In the genomic region with DNA sequence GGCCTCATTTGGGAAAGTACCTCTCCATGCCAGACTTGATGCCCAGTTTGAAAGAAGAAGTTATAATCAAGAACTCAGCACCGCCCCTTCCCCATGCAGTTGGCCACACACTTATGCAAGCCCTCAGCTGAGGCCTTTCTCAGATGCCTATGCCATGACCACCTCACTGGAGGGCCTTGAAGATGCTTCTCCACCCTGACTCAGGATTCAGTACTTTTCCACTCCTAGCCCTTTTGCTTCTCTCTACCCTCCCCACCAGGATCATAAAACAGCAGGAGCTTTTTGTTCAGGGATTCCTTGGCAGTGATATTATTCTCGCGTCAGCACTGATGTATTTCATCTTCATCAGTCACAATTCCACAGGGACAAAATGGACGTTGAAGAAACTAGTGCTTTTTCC, we compare ENCODE assay signal across 15 cellular contexts.
DNase-seq lines count a peak whose midpoint lies in the region; ATAC-seq, FAIRE-seq and TF ChIP-seq lines count a peak whose summit lies in the region.
"Had no signal": no experiment of that assay in that cellular context is flagged by ENCODE, and none has a peak within 500 bp of the region (broad histone marks: within the 10 kb centered on the region; RNA-seq: fewer than 3 reads in every experiment).

No MANE protein-coding gene starts in this region.

- TF ChIP-seq POLR2A in H1 (IDR thresholded peaks at IDR 0.05; ENCODE audit: control extremely low read depth in 1 of 2, low read depth in 2 of 2, low read length in 2 of 2) = no peak

- H3K4me1 Mint-ChIP-seq in WTC11 = peaks cover 13% of the 10 kb centered on the region
- H3K4me1 Mint-ChIP-seq in immature natural killer cell = no peaks in the 10 kb centered on the region

- H3K79me1 ChIP-seq in H1 (ENCODE audit: low read depth, low read length) = no peaks in the 10 kb centered on the region

- H3K27ac Mint-ChIP-seq in WTC11 (no peak overlapping the region), immature natural killer cell (no peak overlapping the region)

- no peak overlapping the region for H3K23ac ChIP-seq in H1 (ENCODE audit: insufficient read length)

- 93% methylated on average over 4 of the region's 4 CpGs; no CpG with 5 or more reads in 1 of the 2 experiments for WGBS in H1 (ENCODE audit: extremely low coverage in 1 of 2, insufficient coverage in 1 of 2, insufficient read length in 1 of 2, insufficient replicate concordance in 2 of 2, low coverage in 1 of 2, low lambda C conversion rate in 2 of 2, missing lambda C conversion rate in 1 of 2), 2 experiments

- no peak overlapping the region for H2BK120ac ChIP-seq in H1 (replicated peaks; ENCODE audit: low read depth, low read length)

- H3K79me2 ChIP-seq in H1 (ENCODE audit: control insufficient read depth in 1 of 2, insufficient read depth in 2 of 2, low read length in 2 of 2) (no peaks in the 10 kb centered on the region), osteoblast (ENCODE audit: insufficient read depth, low read length) (no peaks in the 10 kb centered on the region)

- H3K27me3 ChIP-seq in MG63 (no peaks in the 10 kb centered on the region), H1 (replicated peaks in 1 of 4; ENCODE audit: control insufficient read depth in 3 of 4, extremely low read depth in 1 of 4, insufficient read depth in 3 of 4, low read length in 3 of 4) (no peaks in the 10 kb centered on the region), osteoblast (ENCODE audit: insufficient read depth, low read length) (no peaks in the 10 kb centered on the region)
- H3K27me3 ChIP-seq: esophagus squamous epithelium, pancreas had no signal

- H3K36me3 ChIP-seq in MG63 (no peaks in the 10 kb centered on the region), H1 (ENCODE audit: control insufficient read depth in 2 of 4, insufficient read depth in 4 of 4, low read length in 3 of 4) (peaks cover 0 to 3% (median 0%) of the 10 kb centered on the region in 4 experiments; a peak in 1 of 8 replicates), osteoblast (ENCODE audit: insufficient read depth, low read length) (no peaks in the 10 kb centered on the region)
- H3K36me3 ChIP-seq: esophagus squamous epithelium, pancreas had no signal

- no peak overlapping the region for H3K4ac ChIP-seq in H1 (replicated peaks; ENCODE audit: insufficient read length, low read depth, low read length)

- no peak overlapping the region for H2AK5ac ChIP-seq in H1 (ENCODE audit: low read depth, low read length)

- no peak overlapping the region for H2BK20ac ChIP-seq in H1 (ENCODE audit: low read length)

- H3K36me3 Mint-ChIP-seq in WTC11 (peaks cover 23% of the 10 kb centered on the region), immature natural killer cell (no peaks in the 10 kb centered on the region)

- no peaks in the 10 kb centered on the region; the same call in 1 of the 2 replicates for H3K27me3 Mint-ChIP-seq in WTC11 (ENCODE audit: low read depth)
- peaks cover 0 to 2% (median 0%) of the 10 kb centered on the region in 3 donors for H3K27me3 Mint-ChIP-seq in immature natural killer cell (ENCODE audit: low read depth in 3 of 3)

- no peak for TF ChIP-seq RAD21 in H1 (IDR thresholded peaks at IDR 0.05 in 1 of 2, conservative IDR thresholded peaks at IDR 0.05 in 1 of 2; ENCODE audit: low read depth in 2 of 2, low read length in 2 of 2)

- POLR2A ChIA-PET in H1 (lab: Charles Lee; ENCODE audit: partially characterized antibody) = no interaction called here
- POLR2A ChIA-PET in WTC11 (lab: Charles Lee) = no interaction called here

- H4K20me1 ChIP-seq in H1 (replicated peaks in 1 of 2; ENCODE audit: control insufficient read depth in 1 of 2, insufficient read depth in 2 of 2, low read length in 2 of 2) (no peaks in the 10 kb centered on the region), osteoblast (ENCODE audit: insufficient read depth, low read length) (no peaks in the 10 kb centered on the region)

- no peak overlapping the region for H2BK15ac ChIP-seq in H1 (ENCODE audit: low read length)

- H3K4me1 ChIP-seq in H1 (replicated peaks in 1 of 4; ENCODE audit: control insufficient read depth in 3 of 4, insufficient read depth in 4 of 4, low read length in 3 of 4) (no peaks in the 10 kb centered on the region), osteoblast (ENCODE audit: insufficient read depth, low read length) (peaks cover 22% of the 10 kb centered on the region)
- H3K4me1 ChIP-seq: esophagus squamous epithelium, pancreas had no signal

- no peak for TF ChIP-seq EP300 in H1 (IDR thresholded peaks at IDR 0.05; ENCODE audit: borderline replicate concordance in 1 of 2, low read depth in 2 of 2, low read length in 2 of 2)

- TF ChIP-seq CTCF in H1 (IDR thresholded peaks at IDR 0.05; ENCODE audit: control extremely low read depth in 1 of 3, insufficient read depth in 1 of 3, low read depth in 1 of 3, low read length in 3 of 3) (no peak), osteoblast (IDR thresholded peaks at IDR 0.05; ENCODE audit: extremely low read depth, low read depth, low read length) (no peak), WTC11 (IDR thresholded peaks at IDR 0.05) (no peak)

- CTCF ChIA-PET in H1 (lab: Charles Lee; ENCODE audit: partially characterized antibody) (no interaction called here), WTC11 (lab: Charles Lee) (no interaction called here)

- no peak overlapping the region for H4K8ac ChIP-seq in H1 (ENCODE audit: extremely low read depth, insufficient read depth, low read length)

- no peak overlapping the region for H3K18ac ChIP-seq in H1 (ENCODE audit: extremely low read depth, low read length)

- H4K5ac ChIP-seq in H1 (ENCODE audit: insufficient read length, low read depth, low read length) = no peak overlapping the region

- no peak overlapping the region for H2BK12ac ChIP-seq in H1 (ENCODE audit: low read depth, low read length)

- H3K27ac ChIP-seq in H1 (ENCODE audit: low read depth, low read length) (no peak overlapping the region), osteoblast (ENCODE audit: low read depth, low read length) (peak overlapping the region; percentile 75)
- H3K27ac ChIP-seq: esophagus squamous epithelium, pancreas had no signal

- no peak overlapping the region for H2BK5ac ChIP-seq in H1 (ENCODE audit: low read depth, low read length)

- peaks cover 6% of the 10 kb centered on the region for H3K9me3 ChIP-seq in MG63
- H3K9me3 ChIP-seq in H1 (ENCODE audit: insufficient read depth in 2 of 2, low read depth in 1 of 2, low read length in 1 of 2) = peaks cover 0 to 5% of the 10 kb centered on the region in 2 experiments; a peak in 1 of 4 replicates
- no peaks in the 10 kb centered on the region for H3K9me3 ChIP-seq in osteoblast (ENCODE audit: low read depth, low read length)
- H3K9me3 ChIP-seq: esophagus squamous epithelium, pancreas had no signal

- H2AFZ ChIP-seq in H1 (ENCODE audit: low read length) (peak overlapping the region; percentile 0; the same call in 1 of the 2 replicates), osteoblast (ENCODE audit: low read length) (peak overlapping the region; percentile 11)

- no peak overlapping the region for H3K56ac ChIP-seq in H1 (replicated peaks; ENCODE audit: insufficient read length, low read depth, low read length)

- no peak overlapping the region for H3K4me2 ChIP-seq in H1 (ENCODE audit: insufficient read depth in 1 of 2, low read depth in 2 of 2, low read length in 2 of 2)
- H3K4me2 ChIP-seq in osteoblast (ENCODE audit: insufficient read depth, low read length) = no peak overlapping the region

- DNase-seq in EL (peak; percentile 96), MG63 (peak; percentile 92), H1 (ENCODE audit: low read depth in 1 of 2, low spot score in 2 of 2) (no peak), osteoblast (ENCODE audit: insufficient read length, low spot score, missing footprints) (peak; percentile 30), WTC11 (ENCODE audit: low spot score) (no peak), immature natural killer cell (no peak)
- DNase-seq in activated CD8-positive, alpha-beta memory T cell treated with anti-CD3 and anti-CD28 coated beads for 24 hours = no peak
- DNase-seq: activated CD4-positive, alpha-beta T cell treated with anti-CD3 and anti-CD28 coated beads for 1 hour; activated effector memory CD4-positive, alpha-beta T cell treated with Interleukin-2 at 50 U/mL for 16 hours; central memory CD4-positive, alpha-beta T cell; esophagus squamous epithelium; NCI-H1694 treated with DMSO at 0.1 percent for 48 hours; pancreas; SHP77 had no signal

- H3K9ac ChIP-seq in H1 (replicated peaks in 1 of 4; ENCODE audit: extremely low read depth in 1 of 4, low read depth in 3 of 4, low read length in 3 of 4) = no peak overlapping the region

- no peak overlapping the region for H3K4me3 Mint-ChIP-seq in WTC11
- H3K4me3 Mint-ChIP-seq in immature natural killer cell = no peak overlapping the region

- H3K23me2 ChIP-seq in H1 (ENCODE audit: low read depth, low read length) = no peaks in the 10 kb centered on the region

- H3K9me3 Mint-ChIP-seq in WTC11 (peaks cover 39% of the 10 kb centered on the region), immature natural killer cell (peaks cover 20 to 57% (median 21%) of the 10 kb centered on the region in 6 donors)

- ATAC-seq in HG02642 (IDR thresholded peaks at IDR 0.05; ENCODE audit: poor library complexity, unreplicated experiment) = no peak
- no peak; the same call in 1 of the 2 replicates for ATAC-seq in WTC11

- H4K91ac ChIP-seq in H1 (replicated peaks; ENCODE audit: insufficient read length, low read length) = no peak overlapping the region

- H3K14ac ChIP-seq in H1 (ENCODE audit: insufficient read length) = no peak overlapping the region

- H3K4me3 ChIP-seq in MG63 (no peak overlapping the region), H1 (ENCODE audit: extremely low read depth in 1 of 4, insufficient read depth in 2 of 4, low read depth in 3 of 4, low read length in 4 of 4) (no peak overlapping the region), osteoblast (ENCODE audit: insufficient read depth, low read length) (no peak overlapping the region)
- H3K4me3 ChIP-seq: esophagus squamous epithelium, pancreas had no signal

- no peak for FAIRE-seq in H1 (lab: Jason Lieb, UNC)
- FAIRE-seq: pancreas had no signal

TF ChIP-seq in H1, 55 proteins besides CTCF, POLR2A, EP300 and RAD21 (continues in another document):
- TF ChIP-seq JUN (IDR thresholded peaks at IDR 0.05; ENCODE audit: low read depth, low read length) (no peak), KDM1A (IDR thresholded peaks at IDR 0.05; ENCODE audit: borderline replicate concordance, low read length) (no peak), YY1 (IDR thresholded peaks at IDR 0.05; ENCODE audit: low read depth, low read length) (no peak), KDM5A (IDR thresholded peaks at IDR 0.05; ENCODE audit: low read length) (no peak)

TF ChIP-seq in WTC11, 78 proteins besides CTCF, POLR2A, EP300 and RAD21:
- TF ChIP-seq TEAD4 (CRISPR knock-in tag; IDR thresholded peaks at IDR 0.05) = no peak
TF ChIP-seq in WTC11: peak in this region for 0.

Comparison
In these comparisons a context has a peak if more than half of its experiments do, and no peak if none do; other contexts are left out.
1. DNase-seq: peak in EL (single experiment), MG63 (single experiment) and osteoblast (single experiment); none in H1 (0 of 2), activated CD8-positive, alpha-beta memory T cell treated with anti-CD3 and anti-CD28 coated beads for 24 hours (single experiment), WTC11 (single experiment) and immature natural killer cell (0 of 3).